In genomic region chr11:67418476-67419281, GRCh38 we compare ENCODE assay signal across 9 cellular contexts. TPM values are rescaled to one million over a fixed set of nuclear protein-coding genes. Genes with fewer than 3 reads are reported as not detected.
DNase-seq lines count a peak whose midpoint lies in the region; ATAC-seq and TF ChIP-seq lines count a peak whose summit lies in the region.
"Had no signal": no experiment of that assay in that cellular context is flagged by ENCODE, and none has a peak within 500 bp of the region (broad histone marks: within the 10 kb centered on the region; RNA-seq: fewer than 3 reads in every experiment).

No MANE protein-coding gene starts in this region.

- peaks cover 3% of the 10 kb centered on the region for H3K36me3 Mint-ChIP-seq in central memory CD8-positive, alpha-beta T cell (ENCODE audit: insufficient read depth)

- H3K36me3 ChIP-seq in psoas muscle (ENCODE audit: insufficient read depth in 1 of 2, low read depth in 1 of 2) = no peaks in the 10 kb centered on the region

- H3K27me3 Mint-ChIP-seq in central memory CD8-positive, alpha-beta T cell = no peaks in the 10 kb centered on the region

- WGBS in psoas muscle, 3 donors = 21 to 40% (median 31%) methylated on average over 25 to 26 of the region's 26 CpGs

- intact Hi-C loops in psoas muscle (cut with DNase I) = loop anchor here in 1 of 2 donors (2.0 kb wide), 1 partner anchor 16 kb away; no protein-coding TSS in a partner anchor

- peak overlapping the region; percentile 69 for H3K27ac Mint-ChIP-seq in central memory CD8-positive, alpha-beta T cell (ENCODE audit: low read depth)

- H3K27ac ChIP-seq in psoas muscle = peak overlapping the region; percentile 95

- peak overlapping the region; percentile 68 for H3K4me3 ChIP-seq in psoas muscle

- no peaks in the 10 kb centered on the region for H3K27me3 ChIP-seq in psoas muscle (ENCODE audit: insufficient read depth in 3 of 3, low read length in 2 of 3)

- no peaks in the 10 kb centered on the region for H3K9me3 Mint-ChIP-seq in central memory CD8-positive, alpha-beta T cell

- peaks cover 47% of the 10 kb centered on the region for H3K4me1 ChIP-seq in psoas muscle

- ATAC-seq in central memory CD8-positive, alpha-beta T cell (replicated peaks; ENCODE audit: extremely low read depth, poor library complexity, severe bottlenecking) = no peak
- ATAC-seq in psoas muscle (peak; percentile 50 to 71 (median 70)), HG03108 (IDR thresholded peaks at IDR 0.05; ENCODE audit: unreplicated experiment) (no peak)

- H3K4me3 Mint-ChIP-seq in central memory CD8-positive, alpha-beta T cell = peak overlapping the region; percentile 80

- no peak for TF ChIP-seq CTCF in psoas muscle (IDR thresholded peaks at IDR 0.05)

- DNase-seq in GF-D8 (lab: John Stamatoyannopoulos, UW) (peak; percentile 19), NAMALWA (ENCODE audit: low spot score) (peak; percentile 63), psoas muscle (peak; percentile 60 to 82), NCI-H1048 (lab: John Stamatoyannopoulos, UW) (no peak)
- no peak for DNase-seq in central memory CD8-positive, alpha-beta T cell (ENCODE audit: low spot score in 2 of 2)
- DNase-seq in effector CD4-positive, alpha-beta T cell = no peak
- DNase-seq: NCI-H1694 had no signal

- no peaks in the 10 kb centered on the region for H3K9me3 ChIP-seq in psoas muscle

- peaks cover 54% of the 10 kb centered on the region for H3K4me1 Mint-ChIP-seq in central memory CD8-positive, alpha-beta T cell

RNA-seq across cellular contexts. Expression of gene CARNS1, which starts 3.2 kb away (rescaled TPM):
- 10 to 100 TPM in 2 of 4 donors, 1 to 10 TPM in 2; 7.0 to 27.5 (median 10.0) TPM for total RNA-seq in psoas muscle
- polyA plus RNA-seq in psoas muscle = 1 to 10 TPM; 2.1 to 5.9 (median 4.2) TPM

RNA-seq across cellular contexts. Expression of gene RPS6KB2, which starts 9.6 kb away (rescaled TPM):
- 10 to 100 TPM; 23.1 to 34.3 (median 26.8) TPM for total RNA-seq in psoas muscle
- polyA plus RNA-seq in psoas muscle = 10 to 100 TPM; 25.6 to 64.6 (median 33.1) TPM

RNA-seq across cellular contexts. Expression of gene TBC1D10C, which starts 14.8 kb away (rescaled TPM):
- total RNA-seq in psoas muscle = 1 to 10 TPM in 3 of 4 donors, under 1 TPM in 1; 0.65 to 1.6 (median 1.2) TPM
- polyA plus RNA-seq in psoas muscle = under 1 TPM; 0.25 to 0.52 (median 0.34) TPM
- total RNA-seq: chondrocyte had no signal

RNA-seq across cellular contexts. Expression of gene PPP1CA, which starts 17.0 kb away (rescaled TPM):
- total RNA-seq in psoas muscle = 100 to 1,000 TPM in 1 of 4 donors, 10 to 100 TPM in 3; 72.6 to 113 (median 86.6) TPM
- polyA plus RNA-seq in psoas muscle = 100 to 1,000 TPM; 108 to 191 (median 147) TPM

RNA-seq across cellular contexts. Expression of gene PTPRCAP, which starts 18.8 kb away (rescaled TPM):
- 1 to 10 TPM in 3 of 4 donors, under 1 TPM in 1; 0.89 to 1.4 (median 1.0) TPM for total RNA-seq in psoas muscle
- 1 to 10 TPM in 1 of 3 donors, under 1 TPM in 2; 0.25 to 1.3 (median 0.65) TPM for polyA plus RNA-seq in psoas muscle

Comparison
In these comparisons a context has a peak if more than half of its experiments do, and no peak if none do; other contexts are left out.
1. DNase-seq: peak in GF-D8 (single experiment), NAMALWA (single experiment) and psoas muscle (2 of 2); none in central memory CD8-positive, alpha-beta T cell (0 of 2), NCI-H1048 (single experiment) and effector CD4-positive, alpha-beta T cell (single experiment).
2. ATAC-seq: peak in psoas muscle (4 of 4); none in central memory CD8-positive, alpha-beta T cell (single experiment) and HG03108 (single experiment).